In genomic region chr10:74176380-74177139, GRCh38 we compare ENCODE assay signal across 8 cellular contexts. TPM values are rescaled to one million over a fixed set of nuclear protein-coding genes. Genes with fewer than 3 reads are reported as not detected.
DNase-seq lines count a peak whose midpoint lies in the region; ATAC-seq and TF ChIP-seq lines count a peak whose summit lies in the region.

No MANE protein-coding gene starts in this region.

- H3K4me3 ChIP-seq in osteoblast (ENCODE audit: insufficient read depth, low read length), result peak overlapping the region; percentile 82
- H3K4me3 ChIP-seq in thoracic aorta, result peak overlapping the region; percentile 83

- peak overlapping the region; percentile 93 for H3K4me3 Mint-ChIP-seq in activated naive CD8-positive, alpha-beta T cell
- peak overlapping the region; percentile 91 for H3K4me3 Mint-ChIP-seq in glutamatergic neuron (ENCODE audit: unreplicated experiment)

- H3K79me2 ChIP-seq in osteoblast (ENCODE audit: insufficient read depth, low read length), result peaks cover 43% of the 10 kb centered on the region

- no peak for TF ChIP-seq CTCF in GM10266 (IDR thresholded peaks at IDR 0.05; ENCODE audit: control insufficient read depth, insufficient read depth, low read depth, missing control alignments)
- TF ChIP-seq CTCF in glutamatergic neuron (IDR thresholded peaks at IDR 0.05; ENCODE audit: partially characterized antibody, unreplicated experiment), result no peak
- no peak for TF ChIP-seq CTCF in osteoblast (IDR thresholded peaks at IDR 0.05; ENCODE audit: extremely low read depth, low read depth, low read length)
- TF ChIP-seq CTCF in thoracic aorta (IDR thresholded peaks at IDR 0.05), result no peak

- H2AFZ ChIP-seq in osteoblast (ENCODE audit: low read length), result peak overlapping the region; percentile 93

- no peaks in the 10 kb centered on the region for H3K27me3 Mint-ChIP-seq in activated naive CD8-positive, alpha-beta T cell
- no peaks in the 10 kb centered on the region for H3K27me3 Mint-ChIP-seq in glutamatergic neuron (ENCODE audit: unreplicated experiment)

- peak overlapping the region; percentile 98 for H3K27ac Mint-ChIP-seq in activated naive CD8-positive, alpha-beta T cell
- H3K27ac Mint-ChIP-seq in glutamatergic neuron (ENCODE audit: unreplicated experiment), result peak overlapping the region; percentile 67

- H3K36me3 ChIP-seq in osteoblast (ENCODE audit: insufficient read depth, low read length) (no peaks in the 10 kb centered on the region), thoracic aorta (no peaks in the 10 kb centered on the region)

- ATAC-seq in HG02623 (IDR thresholded peaks at IDR 0.05; ENCODE audit: unreplicated experiment), result peak; percentile 93
- peak; percentile 98 for ATAC-seq in SK-N-SH treated with all-trans-retinoic acid at 6 μM for 48 hours
- peak; percentile 72 for ATAC-seq in thoracic aorta (ENCODE audit: insufficient number of reproducible peaks, low FRiP score, low read depth)

- peaks cover 39% of the 10 kb centered on the region for H3K4me1 Mint-ChIP-seq in activated naive CD8-positive, alpha-beta T cell (ENCODE audit: low read depth)
- H3K4me1 Mint-ChIP-seq in glutamatergic neuron (ENCODE audit: low read depth, unreplicated experiment), result no peaks in the 10 kb centered on the region

- H3K36me3 Mint-ChIP-seq in activated naive CD8-positive, alpha-beta T cell, result peaks cover 4% of the 10 kb centered on the region
- no peaks in the 10 kb centered on the region for H3K36me3 Mint-ChIP-seq in glutamatergic neuron (ENCODE audit: unreplicated experiment)

- peak overlapping the region; percentile 95 for H3K4me2 ChIP-seq in osteoblast (ENCODE audit: insufficient read depth, low read length)

- no peaks in the 10 kb centered on the region for H4K20me1 ChIP-seq in osteoblast (ENCODE audit: insufficient read depth, low read length)

- DNase-seq in GM10266 (ENCODE audit: extremely low spot score) (peak; percentile 78), NCI-H1092 treated with DMSO at 0.1 percent for 48 hours (lab: John Stamatoyannopoulos, UW) (peak; percentile 92), glutamatergic neuron (peak; percentile 93), osteoblast (ENCODE audit: insufficient read length, low spot score, missing footprints) (peak; percentile 97), thoracic aorta (ENCODE audit: low spot score) (peak; percentile 90)

- H3K9me3 ChIP-seq in osteoblast (ENCODE audit: low read depth, low read length) (no peaks in the 10 kb centered on the region), thoracic aorta (no peaks in the 10 kb centered on the region)

- H3K4me1 ChIP-seq in osteoblast (ENCODE audit: insufficient read depth, low read length) (peaks cover 27% of the 10 kb centered on the region), thoracic aorta (ENCODE audit: control insufficient read depth in 1 of 2, low read depth in 2 of 2) (peaks cover 0 to 13% of the 10 kb centered on the region in 2 donors)

- peak overlapping the region; percentile 92 for H3K27ac ChIP-seq in osteoblast (ENCODE audit: low read depth, low read length)
- peak overlapping the region; percentile 70 to 73 for H3K27ac ChIP-seq in thoracic aorta

- H3K9me3 Mint-ChIP-seq in activated naive CD8-positive, alpha-beta T cell (ENCODE audit: low read depth), result no peaks in the 10 kb centered on the region
- no peaks in the 10 kb centered on the region for H3K9me3 Mint-ChIP-seq in glutamatergic neuron (ENCODE audit: unreplicated experiment)

- no peaks in the 10 kb centered on the region for H3K27me3 ChIP-seq in osteoblast (ENCODE audit: insufficient read depth, low read length)
- no peaks in the 10 kb centered on the region for H3K27me3 ChIP-seq in thoracic aorta (replicated peaks; ENCODE audit: insufficient read depth)

TF ChIP-seq in SK-N-SH treated with all-trans-retinoic acid at 6 μM for 48 hours, 23 proteins besides CTCF, POLR2A, EP300 and RAD21 (continues in another document):
- TF ChIP-seq TSHZ2 (CRISPR knock-in tag; IDR thresholded peaks at IDR 0.05) (0 out of 2 replicates have a peak, but pooled peaks have one; percentile 53), SNAI2 (CRISPR knock-in tag; IDR thresholded peaks at IDR 0.05) (no peak), PPARA (CRISPR knock-in tag; IDR thresholded peaks at IDR 0.05; ENCODE audit: borderline replicate concordance) (no peak), GLIS3 (CRISPR knock-in tag; IDR thresholded peaks at IDR 0.05) (no peak), BACH2 (CRISPR knock-in tag; IDR thresholded peaks at IDR 0.05; ENCODE audit: borderline replicate concordance) (no peak), ESRRG (CRISPR knock-in tag; IDR thresholded peaks at IDR 0.05) (no peak), CREB5 (CRISPR knock-in tag; IDR thresholded peaks at IDR 0.05; ENCODE audit: low read depth) (no peak), PATZ1 (CRISPR knock-in tag; IDR thresholded peaks at IDR 0.05; ENCODE audit: borderline replicate concordance) (no peak), ARNTL (CRISPR knock-in tag; IDR thresholded peaks at IDR 0.05; ENCODE audit: borderline replicate concordance, low read depth) (0 out of 2 replicates have a peak, but pooled peaks have one; percentile 57), CSDC2 (CRISPR knock-in tag; IDR thresholded peaks at IDR 0.05) (no peak), ZNF70 (CRISPR knock-in tag; IDR thresholded peaks at IDR 0.05) (no peak), TCF4 (CRISPR knock-in tag; IDR thresholded peaks at IDR 0.05; ENCODE audit: borderline replicate concordance) (no peak), ZC3H10 (CRISPR knock-in tag; IDR thresholded peaks at IDR 0.05) (no peak), ZNF8 (CRISPR knock-in tag; IDR thresholded peaks at IDR 0.05) (no peak), CSRNP3 (CRISPR knock-in tag; IDR thresholded peaks at IDR 0.05) (no peak), ZNF565 (CRISPR knock-in tag; conservative IDR thresholded peaks at IDR 0.05; ENCODE audit: low read depth) (no peak)

RNA-seq across cellular contexts. Expression of gene ADK, which starts 25.5 kb away (rescaled TPM):
- 16.4 TPM for total RNA-seq in glutamatergic neuron (ENCODE audit: unreplicated experiment)
- 34.0 and 46.3 TPM in 2 replicates for total RNA-seq in osteoblast
- 10 to 100 TPM; 14.4 to 24.3 TPM for total RNA-seq in thoracic aorta

RNA-seq across cellular contexts. Expression of gene AP3M1, which starts 25.9 kb away (rescaled TPM):
- total RNA-seq in glutamatergic neuron (ENCODE audit: unreplicated experiment) (63.4 TPM), osteoblast (35.8 and 37.7 TPM in 2 replicates), thoracic aorta (10 to 100 TPM; 22.7 to 29.3 TPM)

Comparison
In these comparisons a context has a peak if more than half of its experiments do, and no peak if none do; other contexts are left out.
1. Peak in every context shown above with its lines: DNase-seq, ATAC-seq, H3K4me3 ChIP-seq and H3K27ac ChIP-seq.